20 cellular contexts compared by ENCODE assay signal in the genomic region with DNA sequence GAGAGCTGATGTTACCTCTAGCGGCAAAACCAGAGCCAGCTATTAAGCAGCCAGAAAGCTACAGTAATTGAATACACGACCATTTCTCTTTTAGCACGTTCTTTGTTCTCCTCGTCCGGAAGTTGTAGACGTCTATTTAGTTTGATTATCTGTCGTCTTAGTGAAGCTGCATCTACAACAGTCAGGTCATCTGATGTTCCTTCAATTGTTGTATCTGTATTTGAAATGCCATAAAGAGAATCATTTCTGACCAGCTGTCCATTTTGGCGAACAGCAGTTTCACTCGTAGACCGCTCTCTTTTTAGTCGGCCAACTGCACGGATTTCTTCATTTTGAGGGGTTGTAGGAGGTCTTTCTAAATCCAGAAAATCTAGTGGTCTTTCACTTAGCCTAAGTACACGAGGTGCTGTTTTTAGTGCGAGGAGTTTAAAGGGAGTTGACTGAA. TPM values are rescaled to one million over a fixed set of nuclear protein-coding genes. Genes with fewer than 3 reads are reported as not detected.
A peak's percentile ranks its signal among the peaks of the same experiment; 100 is the strongest.
DNase-seq lines count a peak whose midpoint lies in the region; ATAC-seq, FAIRE-seq and TF ChIP-seq lines count a peak whose summit lies in the region.
"Had no signal": no experiment of that assay in that cellular context is flagged by ENCODE, and none has a peak within 500 bp of the region (broad histone marks: within the 10 kb centered on the region; RNA-seq: fewer than 3 reads in every experiment).

No MANE protein-coding gene starts in this region.

- H3K27ac Mint-ChIP-seq in activated naive CD8-positive, alpha-beta T cell treated with anti-CD3 and anti-CD28 coated beads, Interleukin-2, amount 50 U/mL, for 24 hours = no peak overlapping the region
- H3K27ac Mint-ChIP-seq: activated naive CD4-positive, alpha-beta T cell treated with anti-CD3 and anti-CD28 coated beads for 36 hours had no signal

- CTCF ChIA-PET in HepG2 (lab: Yijun Ruan, JAX; ENCODE audit: low intra/inter-chr PET ratio, low total read pairs) = interaction anchor here (1.8 to 2.1 kb wide), 2 partner anchors 30 to 59 kb away, joined by 10 to 26 read pairs; no protein-coding TSS in a partner anchor

- H3K9me1 ChIP-seq in keratinocyte (ENCODE audit: control insufficient read depth, extremely low read depth, insufficient read depth, low read length) = no peaks in the 10 kb centered on the region

- H2AFZ ChIP-seq in HepG2 (ENCODE audit: low read length) (no peak overlapping the region), keratinocyte (ENCODE audit: control insufficient read depth, low read length) (no peak overlapping the region)

- POLR2A ChIA-PET in HepG2 (lab: Yijun Ruan, JAX) = no interaction called here

- H4K20me1 ChIP-seq in HepG2 (ENCODE audit: insufficient read depth, low read length) (no peaks in the 10 kb centered on the region), keratinocyte (ENCODE audit: control insufficient read depth, extremely low read depth, insufficient read depth, low read length) (no peaks in the 10 kb centered on the region)

- H3K4me1 ChIP-seq in HepG2 (ENCODE audit: insufficient read depth, low read length) (peaks cover 33% of the 10 kb centered on the region), right lobe of liver (peaks cover 0 to 6% (median 0%) of the 10 kb centered on the region in 4 donors), keratinocyte (ENCODE audit: control insufficient read depth, extremely low read depth, insufficient read depth, low read length) (peaks cover 22% of the 10 kb centered on the region), pancreas (no peaks in the 10 kb centered on the region)
- H3K4me1 ChIP-seq: sigmoid colon had no signal

- TF ChIP-seq CTCF in HepG2 (CRISPR knock-in tag; IDR thresholded peaks at IDR 0.05) (no peak), right lobe of liver (IDR thresholded peaks at IDR 0.05) (no peak), keratinocyte (optimal IDR thresholded peaks at IDR 0.05 in 1 of 3, IDR thresholded peaks at IDR 0.05 in 1 of 3, conservative IDR thresholded peaks at IDR 0.05 in 1 of 3; ENCODE audit: extremely low read depth in 1 of 3, insufficient read depth in 2 of 3, low read length in 3 of 3) (no peak), pancreas (IDR thresholded peaks at IDR 0.05) (no peak)

- H3K4me2 ChIP-seq in HepG2 (ENCODE audit: low read depth, low read length) (peak overlapping the region; percentile 65; the same call in 1 of the 2 replicates), keratinocyte (ENCODE audit: control insufficient read depth, extremely low read depth, insufficient read depth, low read depth, low read length) (no peak overlapping the region)

- TF ChIP-seq RAD21 in HepG2 (CRISPR knock-in tag; IDR thresholded peaks at IDR 0.05) = no peak

- no peak overlapping the region for H3K9ac ChIP-seq in HepG2 (ENCODE audit: insufficient read depth, low read depth, low read length)
- H3K9ac ChIP-seq in keratinocyte (ENCODE audit: control insufficient read depth, extremely low read depth, insufficient read depth, low read length) = no peak overlapping the region

- H3K27me3 Mint-ChIP-seq in activated naive CD8-positive, alpha-beta T cell treated with anti-CD3 and anti-CD28 coated beads, Interleukin-2, amount 50 U/mL, for 24 hours = peaks cover 28% of the 10 kb centered on the region

- peak; percentile 21 for FAIRE-seq in HepG2 (lab: Jason Lieb, UNC)
- peak; percentile 29 for FAIRE-seq in keratinocyte (lab: Jason Lieb, UNC)
- no peak for FAIRE-seq in pancreas (lab: Jason Lieb, UNC)
- FAIRE-seq: islet of Langerhans, urothelium cell line had no signal

- intact Hi-C loops in HepG2 (cut with micrococcal nuclease; ENCODE audit: unreplicated experiment) (loop anchor here (1.0 to 2.0 kb wide), 3 partner anchors 19 to 59 kb away; partner anchors contain the start of gene SLC26A2), right lobe of liver (cut with DNase I) (no loop called here), pancreas (cut with DNase I) (no loop called here), head of caudate nucleus (cut with DNase I) (no loop called here)

- TF ChIP-seq EP300 in HepG2 (IDR thresholded peaks at IDR 0.05; ENCODE audit: low read depth in 2 of 2, low read length in 2 of 2) (no peak), HepG2 (CRISPR knock-in tag; IDR thresholded peaks at IDR 0.05; ENCODE audit: borderline replicate concordance) (no peak)

- H3K36me3 ChIP-seq in HepG2 (replicated peaks in 1 of 2; ENCODE audit: control insufficient read depth in 1 of 2, insufficient read depth in 2 of 2, low read length in 2 of 2) (no peaks in the 10 kb centered on the region), right lobe of liver (no peaks in the 10 kb centered on the region), keratinocyte (ENCODE audit: control insufficient read depth in 2 of 2, extremely low read depth in 1 of 2, insufficient read depth in 2 of 2, low read length in 2 of 2) (no peaks in the 10 kb centered on the region), pancreas (no peaks in the 10 kb centered on the region)
- H3K36me3 ChIP-seq: neutrophil, sigmoid colon had no signal

- H3K36me3 Mint-ChIP-seq in activated naive CD8-positive, alpha-beta T cell treated with anti-CD3 and anti-CD28 coated beads, Interleukin-2, amount 50 U/mL, for 24 hours (ENCODE audit: low read depth) = no peaks in the 10 kb centered on the region

- peaks cover 1 to 19% of the 10 kb centered on the region in 2 experiments; a peak in 3 of 5 replicates for H3K27me3 ChIP-seq in HepG2 (ENCODE audit: control insufficient read depth in 1 of 2, insufficient read depth in 2 of 2, low read length in 2 of 2)
- H3K27me3 ChIP-seq in right lobe of liver = no peaks in the 10 kb centered on the region
- no peaks in the 10 kb centered on the region for H3K27me3 ChIP-seq in keratinocyte (ENCODE audit: control insufficient read depth, extremely low read depth, insufficient read depth, low read length)
- H3K27me3 ChIP-seq in pancreas = no peaks in the 10 kb centered on the region
- H3K27me3 ChIP-seq: body of pancreas, neutrophil had no signal

- TF ChIP-seq POLR2A in HepG2 (IDR thresholded peaks at IDR 0.05; ENCODE audit: insufficient read depth in 1 of 2, low read depth in 2 of 2, low read length in 2 of 2) (no peak), right lobe of liver (IDR thresholded peaks at IDR 0.05) (no peak)

- H3K9me3 Mint-ChIP-seq in activated naive CD8-positive, alpha-beta T cell treated with anti-CD3 and anti-CD28 coated beads, Interleukin-2, amount 50 U/mL, for 24 hours = no peaks in the 10 kb centered on the region
- H3K9me3 Mint-ChIP-seq: activated naive CD4-positive, alpha-beta T cell treated with anti-CD3 and anti-CD28 coated beads for 36 hours had no signal

- H3K4me3 Mint-ChIP-seq in activated naive CD8-positive, alpha-beta T cell treated with anti-CD3 and anti-CD28 coated beads, Interleukin-2, amount 50 U/mL, for 24 hours = no peak overlapping the region
- H3K4me3 Mint-ChIP-seq: activated naive CD4-positive, alpha-beta T cell treated with anti-CD3 and anti-CD28 coated beads for 36 hours had no signal

- DNase-seq in HepG2 (ENCODE audit: low spot score) (no peak), right lobe of liver (no peak), NCI-H748 treated with DMSO at 0.1 percent for 48 hours (lab: John Stamatoyannopoulos, UW) (peak; percentile 70), keratinocyte (ENCODE audit: low read depth, low spot score) (no peak), NCI-H1105 (lab: John Stamatoyannopoulos, UW) (no peak), pancreas (no peak), head of caudate nucleus (no peak)
- no peak for DNase-seq in activated naive CD8-positive, alpha-beta T cell treated with anti-CD3 and anti-CD28 coated beads, Interleukin-2, amount 50 U/mL, for 24 hours
- DNase-seq: activated CD4-positive, CD25-positive, alpha-beta regulatory T cell treated with anti-CD3 and anti-CD28 coated beads, Interleukin-2, amount 50 U/mL, for 72 hours; activated naive CD4-positive, alpha-beta T cell treated with anti-CD3 and anti-CD28 coated beads for 36 hours; Calu3; NCI-H1105 treated with DMSO at 0.1 percent for 48 hours; NCI-H526 treated with DMSO at 0.1 percent for 48 hours; sigmoid colon; T-helper 2 cell had no signal

- H3K4me3 ChIP-seq in HepG2 (replicated peaks in 1 of 3; ENCODE audit: insufficient read depth in 1 of 3, low read depth in 2 of 3, low read length in 3 of 3) = no peak overlapping the region; a peak in 1 of 6 replicates
- no peak overlapping the region for H3K4me3 ChIP-seq in right lobe of liver
- H3K4me3 ChIP-seq in keratinocyte (ENCODE audit: control insufficient read depth in 2 of 3, extremely low read depth in 1 of 3, insufficient read depth in 2 of 3, low read depth in 1 of 3, low read length in 3 of 3) = no peak overlapping the region
- H3K4me3 ChIP-seq in pancreas = peak overlapping the region in 1 of 4 donors; percentile 16
- H3K4me3 ChIP-seq: body of pancreas, sigmoid colon had no signal

- dilution Hi-C loops in keratinocyte (cut with MboI; ENCODE audit: extremely low pct_ligation_motif_present, low sequenced_read_pairs) = no loop called here

- ATAC-seq in HepG2 = no peak
- no peak for ATAC-seq in right lobe of liver
- ATAC-seq in pancreas = no peak
- no peak for ATAC-seq in activated naive CD8-positive, alpha-beta T cell treated with anti-CD3 and anti-CD28 coated beads, Interleukin-2, amount 50 U/mL, for 24 hours
- ATAC-seq: body of pancreas had no signal

- 62% methylated on average over 14 of the region's 14 CpGs for WGBS in HepG2 (ENCODE audit: low lambda C conversion rate)
- WGBS in right lobe of liver (ENCODE audit: insufficient coverage, low coverage, low lambda C conversion rate, missing lambda C conversion rate) = 69% methylated on average over 14 of the region's 14 CpGs
- WGBS in pancreas, 2 donors = 69 to 75% methylated on average over 14 of the region's 14 CpGs

- H3K4me1 Mint-ChIP-seq in activated naive CD8-positive, alpha-beta T cell treated with anti-CD3 and anti-CD28 coated beads, Interleukin-2, amount 50 U/mL, for 24 hours = no peaks in the 10 kb centered on the region

- no TSS peak for BruUV-seq in HepG2 (replicated peaks; lab: Mats Ljungman, UMichigan)

- in situ Hi-C loops in HepG2 (cut with HindIII; ENCODE audit: extremely low pct_ligation_motif_present, low pct_unique_long_range_greater_than_20kb) = loop anchor here (10.0 kb wide), 1 partner anchor 63 kb away; no protein-coding TSS in a partner anchor

- H3K9me3 ChIP-seq in HepG2 (ENCODE audit: low read length) (no peaks in the 10 kb centered on the region), right lobe of liver (no peaks in the 10 kb centered on the region), keratinocyte (ENCODE audit: control insufficient read depth, low read depth, low read length) (no peaks in the 10 kb centered on the region), pancreas (no peaks in the 10 kb centered on the region)
- H3K9me3 ChIP-seq: body of pancreas, neutrophil, sigmoid colon had no signal

- H3K27ac ChIP-seq in HepG2 (ENCODE audit: extremely low read length, insufficient read depth, low read length) = no peak overlapping the region
- H3K27ac ChIP-seq in right lobe of liver = no peak overlapping the region
- no peak overlapping the region for H3K27ac ChIP-seq in keratinocyte (ENCODE audit: control insufficient read depth, insufficient read depth, low read length)
- H3K27ac ChIP-seq in pancreas = no peak overlapping the region
- H3K27ac ChIP-seq: body of pancreas, neutrophil, RWPE1, sigmoid colon had no signal

- H3K79me2 ChIP-seq in HepG2 (ENCODE audit: insufficient read depth, low read length) (no peaks in the 10 kb centered on the region), keratinocyte (ENCODE audit: control insufficient read depth, insufficient read depth, low read length) (no peaks in the 10 kb centered on the region)

RNA-seq across cellular contexts. Expression of gene PDE6A, which starts 12.6 kb away (rescaled TPM):
- total RNA-seq in HepG2 (2016; rRNA removed; fragmentation: Illumina TruSeq; extraction: Trizol) (not detected in 2 replicates), right lobe of liver (not detected), pancreas (not detected)
- total RNA-seq in HepG2 (2016; cell fraction: cytosol; rRNA removed; fragmentation: Illumina TruSeq; extraction: Trizol; ENCODE audit: low read depth) = not detected in 2 replicates
- total RNA-seq in HepG2 (2016; cell fraction: insoluble cytoplasmic fraction; rRNA removed; fragmentation: Illumina TruSeq; extraction: Trizol) = not detected in 2 replicates
- not detected in 2 replicates for total RNA-seq in HepG2 (2016; cell fraction: membrane; rRNA removed; fragmentation: Illumina TruSeq; extraction: Trizol)
- not detected in 2 replicates for total RNA-seq in HepG2 (2016; cell fraction: nucleus; rRNA removed; fragmentation: Illumina TruSeq; extraction: Trizol)
- polyA plus RNA-seq in HepG2 (2011; rRNA removed) (0.01 TPM in 2 replicates), keratinocyte (0.03 to 0.05 TPM (median 0.03 TPM) in 3 replicates), pancreas (not detected)
- not detected in 2 replicates for polyA plus RNA-seq in HepG2 (2011; cell fraction: cytosol; rRNA removed)
- not detected in 2 replicates for polyA plus RNA-seq in HepG2 (2011; cell fraction: nucleus; rRNA removed)
- not detected in 2 replicates for polyA plus RNA-seq in HepG2 (2012)
- not detected in 2 replicates for polyA plus RNA-seq in HepG2 (2016; cell fraction: cytosol; fragmentation: Illumina TruSeq; extraction: Trizol; ENCODE audit: low read depth)
- not detected in 2 replicates for polyA plus RNA-seq in HepG2 (2016; cell fraction: insoluble cytoplasmic fraction; fragmentation: Illumina TruSeq; extraction: Trizol; ENCODE audit: low read depth)
- not detected in 2 replicates for polyA plus RNA-seq in HepG2 (2016; cell fraction: membrane; fragmentation: Illumina TruSeq; extraction: Trizol; ENCODE audit: low read depth)
- polyA plus RNA-seq in HepG2 (2016; cell fraction: nucleus; fragmentation: Illumina TruSeq; extraction: Trizol; ENCODE audit: insufficient read depth, low read depth) = not detected in 2 replicates
- 0.10 TPM in 1 of 2 replicates, not detected in the other for polyA minus RNA-seq in HepG2 (2011; rRNA and poly(A)+ RNA removed; ENCODE audit: low replicate concordance)
- not detected in 2 replicates for polyA minus RNA-seq in HepG2 (2011; cell fraction: cytosol; rRNA and poly(A)+ RNA removed)
- polyA minus RNA-seq in HepG2 (2011; cell fraction: nucleus; rRNA and poly(A)+ RNA removed) = not detected in 2 replicates
- polyA plus RNA-seq in keratinocyte (2011; ENCODE audit: low read depth) = not detected
- polyA plus RNA-seq in keratinocyte (2011; cell fraction: cytosol; rRNA removed) = 0.05 TPM in 1 of 2 replicates, not detected in the other
- polyA plus RNA-seq in keratinocyte (2011; cell fraction: nucleus; rRNA removed) = 0.03 and 0.05 TPM in 2 replicates
- polyA plus RNA-seq in keratinocyte (2012; ENCODE audit: low replicate concordance) = 0.03 and 0.14 TPM in 2 replicates
- polyA minus RNA-seq in keratinocyte = not detected in 3 replicates
- not detected for polyA minus RNA-seq in keratinocyte (2011; cell fraction: cytosol; rRNA and poly(A)+ RNA removed)
- not detected in 2 replicates for polyA minus RNA-seq in keratinocyte (2011; cell fraction: nucleus; rRNA and poly(A)+ RNA removed)
- total RNA-seq: activated naive CD4-positive, alpha-beta T cell treated with anti-CD3 and anti-CD28 coated beads for 36 hours; body of pancreas; Calu3; sigmoid colon had no signal

RNA-seq across cellular contexts. Expression of gene SLC26A2, which starts 28.5 kb away (rescaled TPM):
- 6.3 and 7.9 TPM in 2 replicates for total RNA-seq in HepG2 (2016; rRNA removed; fragmentation: Illumina TruSeq; extraction: Trizol)
- 0.44 and 0.81 TPM in 2 replicates for total RNA-seq in HepG2 (2016; cell fraction: cytosol; rRNA removed; fragmentation: Illumina TruSeq; extraction: Trizol; ENCODE audit: low read depth)
- total RNA-seq in HepG2 (2016; cell fraction: insoluble cytoplasmic fraction; rRNA removed; fragmentation: Illumina TruSeq; extraction: Trizol) = 6.9 and 8.1 TPM in 2 replicates
- total RNA-seq in HepG2 (2016; cell fraction: membrane; rRNA removed; fragmentation: Illumina TruSeq; extraction: Trizol) = 1.8 and 2.6 TPM in 2 replicates
- total RNA-seq in HepG2 (2016; cell fraction: nucleus; rRNA removed; fragmentation: Illumina TruSeq; extraction: Trizol) = 7.9 and 8.8 TPM in 2 replicates
- polyA plus RNA-seq in HepG2 (2011; rRNA removed) = 1.9 and 2.2 TPM in 2 replicates
- 1.0 and 2.0 TPM in 2 replicates for polyA plus RNA-seq in HepG2 (2011; cell fraction: cytosol; rRNA removed)
- polyA plus RNA-seq in HepG2 (2011; cell fraction: nucleus; rRNA removed) = 0.74 and 1.4 TPM in 2 replicates
- 1.9 and 2.5 TPM in 2 replicates for polyA plus RNA-seq in HepG2 (2012)
- polyA plus RNA-seq in HepG2 (2016; cell fraction: cytosol; fragmentation: Illumina TruSeq; extraction: Trizol; ENCODE audit: low read depth) = 0.12 and 0.19 TPM in 2 replicates
- 2.6 and 2.7 TPM in 2 replicates for polyA plus RNA-seq in HepG2 (2016; cell fraction: insoluble cytoplasmic fraction; fragmentation: Illumina TruSeq; extraction: Trizol; ENCODE audit: low read depth)
- 0.38 and 0.41 TPM in 2 replicates for polyA plus RNA-seq in HepG2 (2016; cell fraction: membrane; fragmentation: Illumina TruSeq; extraction: Trizol; ENCODE audit: low read depth)
- polyA plus RNA-seq in HepG2 (2016; cell fraction: nucleus; fragmentation: Illumina TruSeq; extraction: Trizol; ENCODE audit: insufficient read depth, low read depth) = 5.0 and 5.5 TPM in 2 replicates
- polyA minus RNA-seq in HepG2 (2011; rRNA and poly(A)+ RNA removed; ENCODE audit: low replicate concordance) = 14.1 and 15.8 TPM in 2 replicates
- polyA minus RNA-seq in HepG2 (2011; cell fraction: cytosol; rRNA and poly(A)+ RNA removed) = 5.9 and 6.4 TPM in 2 replicates
- 4.9 and 5.8 TPM in 2 replicates for polyA minus RNA-seq in HepG2 (2011; cell fraction: nucleus; rRNA and poly(A)+ RNA removed)
- 1 to 10 TPM; 1.3 to 2.4 (median 2.0) TPM for total RNA-seq in right lobe of liver
- polyA plus RNA-seq in keratinocyte = 7.3 to 10.3 TPM (median 8.0 TPM) in 3 replicates
- 1.5 TPM for polyA plus RNA-seq in keratinocyte (2011; ENCODE audit: low read depth)
- 1.9 and 3.7 TPM in 2 replicates for polyA plus RNA-seq in keratinocyte (2011; cell fraction: cytosol; rRNA removed)
- polyA plus RNA-seq in keratinocyte (2011; cell fraction: nucleus; rRNA removed) = 11.8 and 15.5 TPM in 2 replicates
- polyA plus RNA-seq in keratinocyte (2012; ENCODE audit: low replicate concordance) = 1.8 and 7.1 TPM in 2 replicates
- polyA minus RNA-seq in keratinocyte = 7.9 to 33.5 TPM (median 31.6 TPM) in 3 replicates
- polyA minus RNA-seq in keratinocyte (2011; cell fraction: cytosol; rRNA and poly(A)+ RNA removed) = 7.3 TPM
- polyA minus RNA-seq in keratinocyte (2011; cell fraction: nucleus; rRNA and poly(A)+ RNA removed) = 27.9 and 40.2 TPM in 2 replicates
- total RNA-seq in pancreas = 1 to 10 TPM; 3.1 to 7.4 (median 4.4) TPM
- polyA plus RNA-seq in pancreas = 1 to 10 TPM; 1.1 to 3.0 TPM
